7 cellular contexts compared by ENCODE assay signal in genomic region chr9:69248005-69248404, GRCh38.
"Had no signal": no experiment of that assay in that cellular context is flagged by ENCODE, and none has a peak within 500 bp of the region (broad histone marks: within the 10 kb centered on the region; RNA-seq: fewer than 3 reads in every experiment).

No MANE protein-coding gene starts in this region.

- ATAC-seq: GM23338, HCT116, K562 had no signal

- H2AFZ ChIP-seq: GM23338 had no signal

- H3K4me3 ChIP-seq: GM23338, K562 had no signal

- H3K4me2 ChIP-seq: GM23338 had no signal

- DNase-seq: H9, HFFc6, IMR-90 had no signal

- H3K27ac ChIP-seq: HL-60 had no signal
